In the genomic region with DNA sequence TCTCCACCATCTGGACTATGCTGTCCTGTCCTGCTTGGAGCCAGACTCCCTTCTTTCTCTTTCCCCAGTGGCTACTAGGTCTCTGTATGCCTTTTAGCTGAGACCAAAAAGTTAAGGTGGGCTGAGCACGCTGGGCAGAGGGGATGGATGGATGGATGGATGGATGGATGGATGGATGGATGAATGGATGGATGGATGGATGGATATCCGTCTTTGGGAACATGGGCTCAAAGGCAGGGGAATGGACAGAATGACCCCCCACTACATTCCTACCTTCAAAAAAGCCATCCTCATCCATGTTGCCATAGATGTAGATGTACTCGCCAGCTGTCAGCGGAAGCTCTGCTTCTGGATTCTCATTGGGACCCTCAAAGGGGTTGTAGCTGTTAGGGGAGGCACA, we compare ENCODE assay signal across 1 cellular context.
TF ChIP-seq lines count a peak whose summit lies in the region.

No MANE protein-coding gene starts in this region.

TF ChIP-seq in HCT116, 20 proteins besides CTCF, POLR2A, EP300 and RAD21 (continued from another document):
- no peak for TF ChIP-seq CEBPB (IDR thresholded peaks at IDR 0.05; ENCODE audit: low read depth)
- no peak for TF ChIP-seq ZFX (IDR thresholded peaks at IDR 0.05)
- no peak for TF ChIP-seq CBX3 (IDR thresholded peaks at IDR 0.05; ENCODE audit: low read depth)
